Comparison of ENCODE assay signal across 2 cellular contexts in the genomic region with DNA sequence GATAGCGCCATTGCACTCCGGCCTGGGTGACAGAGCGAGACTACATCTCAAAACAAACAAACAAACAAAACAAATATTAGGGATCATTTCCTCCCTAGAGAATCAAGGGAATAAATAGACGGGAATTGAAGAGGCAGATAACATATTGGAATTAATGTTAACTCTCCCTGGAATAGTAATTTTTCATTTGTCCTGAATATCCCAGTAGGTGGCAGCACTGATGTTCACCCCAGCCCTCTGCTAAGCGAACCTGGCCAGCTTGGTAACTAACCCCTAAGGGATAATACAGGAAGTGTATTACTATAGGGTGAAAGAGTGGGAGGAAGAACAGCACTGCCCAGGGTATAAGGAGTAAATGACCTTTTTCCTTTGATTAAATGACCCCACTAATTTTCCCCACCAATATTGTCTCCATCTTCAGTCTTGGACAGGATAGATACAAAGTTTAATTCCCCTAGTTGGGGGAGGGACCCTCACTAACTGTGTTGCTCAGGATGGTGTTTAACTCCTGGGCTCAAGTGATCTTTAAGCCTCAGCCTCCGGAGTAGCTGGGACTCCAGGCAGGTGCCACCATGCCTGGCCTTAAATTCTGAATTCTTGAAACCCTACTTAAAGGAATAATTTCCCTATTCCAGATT.
A peak's percentile ranks its signal among the peaks of the same experiment; 100 is the strongest.
TF ChIP-seq lines count a peak whose summit lies in the region.

No MANE protein-coding gene starts in this region.

TF ChIP-seq in K562, 482 proteins besides CTCF, POLR2A, EP300 and RAD21:
- TF ChIP-seq MECOM (CRISPR knock-in tag; IDR thresholded peaks at IDR 0.05) = no peak
- TF ChIP-seq ARID3A (IDR thresholded peaks at IDR 0.05; ENCODE audit: borderline replicate concordance, low read depth, low read length) = 0 out of 2 replicates have a peak, but pooled peaks have one; percentile 43
- TF ChIP-seq, protein P1, sequence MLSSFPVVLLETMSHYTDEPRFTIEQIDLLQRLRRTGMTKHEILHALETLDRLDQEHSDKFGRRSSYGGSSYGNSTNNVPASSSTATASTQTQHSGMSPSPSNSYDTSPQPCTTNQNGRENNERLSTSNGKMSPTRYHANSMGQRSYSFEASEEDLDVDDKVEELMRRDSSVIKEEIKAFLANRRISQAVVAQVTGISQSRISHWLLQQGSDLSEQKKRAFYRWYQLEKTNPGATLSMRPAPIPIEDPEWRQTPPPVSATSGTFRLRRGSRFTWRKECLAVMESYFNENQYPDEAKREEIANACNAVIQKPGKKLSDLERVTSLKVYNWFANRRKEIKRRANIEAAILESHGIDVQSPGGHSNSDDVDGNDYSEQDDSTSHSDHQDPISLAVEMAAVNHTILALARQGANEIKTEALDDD (IDR thresholded peaks at IDR 0.05) = peak; percentile 73
- TF ChIP-seq SPI1 (IDR thresholded peaks at IDR 0.05; ENCODE audit: borderline replicate concordance, low read depth, low read length) = peak; percentile 68; the same call in 1 of the 2 replicates
- TF ChIP-seq, protein P2, sequence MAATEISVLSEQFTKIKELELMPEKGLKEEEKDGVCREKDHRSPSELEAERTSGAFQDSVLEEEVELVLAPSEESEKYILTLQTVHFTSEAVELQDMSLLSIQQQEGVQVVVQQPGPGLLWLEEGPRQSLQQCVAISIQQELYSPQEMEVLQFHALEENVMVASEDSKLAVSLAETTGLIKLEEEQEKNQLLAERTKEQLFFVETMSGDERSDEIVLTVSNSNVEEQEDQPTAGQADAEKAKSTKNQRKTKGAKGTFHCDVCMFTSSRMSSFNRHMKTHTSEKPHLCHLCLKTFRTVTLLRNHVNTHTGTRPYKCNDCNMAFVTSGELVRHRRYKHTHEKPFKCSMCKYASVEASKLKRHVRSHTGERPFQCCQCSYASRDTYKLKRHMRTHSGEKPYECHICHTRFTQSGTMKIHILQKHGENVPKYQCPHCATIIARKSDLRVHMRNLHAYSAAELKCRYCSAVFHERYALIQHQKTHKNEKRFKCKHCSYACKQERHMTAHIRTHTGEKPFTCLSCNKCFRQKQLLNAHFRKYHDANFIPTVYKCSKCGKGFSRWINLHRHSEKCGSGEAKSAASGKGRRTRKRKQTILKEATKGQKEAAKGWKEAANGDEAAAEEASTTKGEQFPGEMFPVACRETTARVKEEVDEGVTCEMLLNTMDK (IDR thresholded peaks at IDR 0.05; ENCODE audit: borderline replicate concordance, insufficient read depth, low read depth, low read length, poor library complexity, severe bottlenecking) = peak; percentile 38
- 0 out of 2 replicates have a peak, but pooled peaks have one; percentile 18 for TF ChIP-seq SMC3 (conservative IDR thresholded peaks at IDR 0.05; ENCODE audit: insufficient read depth, low read depth, low read length)
- no peak for TF ChIP-seq NUFIP1 (IDR thresholded peaks at IDR 0.05; ENCODE audit: partially characterized antibody)

TF ChIP-seq in HepG2, 621 proteins besides CTCF, POLR2A, EP300 and RAD21:
- peak; percentile 23; the same call in 1 of the 2 replicates for TF ChIP-seq GATAD2A (CRISPR knock-in tag; IDR thresholded peaks at IDR 0.05)
- TF ChIP-seq ZNF142 (CRISPR knock-in tag; IDR thresholded peaks at IDR 0.05) = 0 out of 2 replicates have a peak, but pooled peaks have one; percentile 55
- TF ChIP-seq, protein P3, sequence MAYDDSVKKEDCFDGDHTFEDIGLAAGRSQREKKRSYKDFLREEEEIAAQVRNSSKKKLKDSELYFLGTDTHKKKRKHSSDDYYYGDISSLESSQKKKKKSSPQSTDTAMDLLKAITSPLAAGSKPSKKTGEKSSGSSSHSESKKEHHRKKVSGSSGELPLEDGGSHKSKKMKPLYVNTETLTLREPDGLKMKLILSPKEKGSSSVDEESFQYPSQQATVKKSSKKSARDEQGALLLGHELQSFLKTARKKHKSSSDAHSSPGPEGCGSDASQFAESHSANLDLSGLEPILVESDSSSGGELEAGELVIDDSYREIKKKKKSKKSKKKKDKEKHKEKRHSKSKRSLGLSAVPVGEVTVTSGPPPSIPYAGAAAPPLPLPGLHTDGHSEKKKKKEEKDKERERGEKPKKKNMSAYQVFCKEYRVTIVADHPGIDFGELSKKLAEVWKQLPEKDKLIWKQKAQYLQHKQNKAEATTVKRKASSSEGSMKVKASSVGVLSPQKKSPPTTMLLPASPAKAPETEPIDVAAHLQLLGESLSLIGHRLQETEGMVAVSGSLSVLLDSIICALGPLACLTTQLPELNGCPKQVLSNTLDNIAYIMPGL (CRISPR knock-in tag; IDR thresholded peaks at IDR 0.05; ENCODE audit: borderline replicate concordance in 1 of 2, low read depth in 1 of 2) = peak in 1 of 2 experiments; percentile 32; a peak in 1 of 4 replicates
- 0 out of 2 replicates have a peak, but pooled peaks have one; percentile 34 for TF ChIP-seq ARID3A (IDR thresholded peaks at IDR 0.05; ENCODE audit: low read depth, low read length)
- TF ChIP-seq SMC3 (IDR thresholded peaks at IDR 0.05; ENCODE audit: low read length) = peak; percentile 47
- no peak for TF ChIP-seq XBP1 (CRISPR knock-in tag; IDR thresholded peaks at IDR 0.05)
- TF ChIP-seq STAG1 (CRISPR knock-in tag; IDR thresholded peaks at IDR 0.05) = peak; percentile 74
- no peak for TF ChIP-seq PITX1 (CRISPR knock-in tag; IDR thresholded peaks at IDR 0.05)
